In genomic region chr1:33036051-33036525, GRCh38 we compare ENCODE assay signal across 8 cellular contexts. TPM values are rescaled to one million over a fixed set of nuclear protein-coding genes. Genes with fewer than 3 reads are reported as not detected.
DNase-seq lines count a peak whose midpoint lies in the region; ATAC-seq lines count a peak whose summit lies in the region.

No MANE protein-coding gene starts in this region.

- peaks cover 59% of the 10 kb centered on the region for H3K36me3 Mint-ChIP-seq in stimulated activated effector memory CD8-positive, alpha-beta T cell treated with anti-CD3 and anti-CD28 coated beads, Interleukin-12 subunit alpha, Interleukin-12 subunit beta, amount 100 ng/mL, for 72 hours

- no peaks in the 10 kb centered on the region for H3K9me3 ChIP-seq in adipocyte (ENCODE audit: control insufficient read depth, low read length)
- no peaks in the 10 kb centered on the region; the same call in 1 of the 2 replicates for H3K9me3 ChIP-seq in iPS-20b (ENCODE audit: insufficient read depth, low read depth, low read length)

- H3K4me1 Mint-ChIP-seq in stimulated activated effector memory CD8-positive, alpha-beta T cell treated with anti-CD3 and anti-CD28 coated beads, Interleukin-12 subunit alpha, Interleukin-12 subunit beta, amount 100 ng/mL, for 72 hours = peaks cover 50% of the 10 kb centered on the region

- H3K27ac ChIP-seq in iPS-20b (ENCODE audit: low read length) = no peak overlapping the region

- peak overlapping the region; percentile 94 for H3K4me3 ChIP-seq in adipocyte (ENCODE audit: low read length)
- peak overlapping the region; percentile 83 for H3K4me3 ChIP-seq in iPS-20b (ENCODE audit: low read length)

- peaks cover 34% of the 10 kb centered on the region for H3K4me1 ChIP-seq in adipocyte (ENCODE audit: control insufficient read depth, insufficient read depth, low read length)
- H3K4me1 ChIP-seq in iPS-20b (ENCODE audit: insufficient read depth, low read length) = peaks cover 5% of the 10 kb centered on the region; the same call in 1 of the 2 replicates

- H3K9ac ChIP-seq in adipocyte (ENCODE audit: low read length) (peak overlapping the region; percentile 94), iPS-20b (ENCODE audit: low read depth, low read length) (peak overlapping the region; percentile 88)

- ATAC-seq in stimulated activated effector memory CD8-positive, alpha-beta T cell treated with anti-CD3 and anti-CD28 coated beads, Interleukin-12 subunit alpha, Interleukin-12 subunit beta, amount 100 ng/mL, for 72 hours = peak; percentile 0
- no peak for ATAC-seq in GM19324 (IDR thresholded peaks at IDR 0.05; ENCODE audit: low FRiP score, unreplicated experiment)

- H3K36me3 ChIP-seq in adipocyte (ENCODE audit: control insufficient read depth, insufficient read depth, low read length, severe bottlenecking) (peaks cover 6% of the 10 kb centered on the region), iPS-20b (ENCODE audit: insufficient read depth, low read depth, low read length) (peaks cover 21% of the 10 kb centered on the region)

- DNase-seq in GM03348 (ENCODE audit: low spot score) (peak; percentile 17), M059J (ENCODE audit: low read depth) (peak; percentile 87), adipocyte (ENCODE audit: low read depth) (peak; percentile 36), NCI-H2029 treated with DMSO at 0.1 percent for 48 hours (lab: John Stamatoyannopoulos, UW) (no peak), NCI-H446 (lab: John Stamatoyannopoulos, UW) (no peak)
- no peak for DNase-seq in stimulated activated effector memory CD8-positive, alpha-beta T cell treated with anti-CD3 and anti-CD28 coated beads, Interleukin-12 subunit alpha, Interleukin-12 subunit beta, amount 100 ng/mL, for 72 hours (ENCODE audit: low spot score in 2 of 2)

- no peaks in the 10 kb centered on the region for H3K27me3 ChIP-seq in adipocyte (replicated peaks; ENCODE audit: control insufficient read depth, insufficient read depth, low read length)
- H3K27me3 ChIP-seq in iPS-20b (ENCODE audit: insufficient read depth, low read length) = peaks cover 11% of the 10 kb centered on the region

- H3K27ac Mint-ChIP-seq in stimulated activated effector memory CD8-positive, alpha-beta T cell treated with anti-CD3 and anti-CD28 coated beads, Interleukin-12 subunit alpha, Interleukin-12 subunit beta, amount 100 ng/mL, for 72 hours = peak overlapping the region; percentile 96

- H3K4me3 Mint-ChIP-seq in stimulated activated effector memory CD8-positive, alpha-beta T cell treated with anti-CD3 and anti-CD28 coated beads, Interleukin-12 subunit alpha, Interleukin-12 subunit beta, amount 100 ng/mL, for 72 hours = peak overlapping the region; percentile 90

- no peaks in the 10 kb centered on the region for H3K9me3 Mint-ChIP-seq in stimulated activated effector memory CD8-positive, alpha-beta T cell treated with anti-CD3 and anti-CD28 coated beads, Interleukin-12 subunit alpha, Interleukin-12 subunit beta, amount 100 ng/mL, for 72 hours

RNA-seq across cellular contexts. Expression of gene AK2, which starts 0.6 kb away (rescaled TPM):
- 255 and 332 TPM in 2 replicates for total RNA-seq in M059J (2014; rRNA removed; shearing (Covaris generic))

RNA-seq across cellular contexts. Expression of gene AZIN2, which starts 44.9 kb away (rescaled TPM):
- total RNA-seq in M059J (2014; rRNA removed; shearing (Covaris generic)) = 0.20 and 2.8 TPM in 2 replicates

Comparison
In these comparisons a context has a peak if more than half of its experiments do, and no peak if none do; other contexts are left out.
1. DNase-seq: peak in GM03348 (single experiment), M059J (single experiment) and adipocyte (single experiment); none in stimulated activated effector memory CD8-positive, alpha-beta T cell treated with anti-CD3 and anti-CD28 coated beads, Interleukin-12 subunit alpha, Interleukin-12 subunit beta, amount 100 ng/mL, for 72 hours (0 of 2), NCI-H2029 treated with DMSO at 0.1 percent for 48 hours (single experiment) and NCI-H446 (0 of 2).